Comparison of ENCODE assay signal across 10 cellular contexts in genomic region chr6:148513145-148514071, GRCh38.
DNase-seq lines count a peak whose midpoint lies in the region; ATAC-seq and TF ChIP-seq lines count a peak whose summit lies in the region.
"Had no signal": no experiment of that assay in that cellular context is flagged by ENCODE, and none has a peak within 500 bp of the region (broad histone marks: within the 10 kb centered on the region; RNA-seq: fewer than 3 reads in every experiment).

No MANE protein-coding gene starts in this region.

- ATAC-seq in heart left ventricle (peak; percentile 49 to 86 (median 70)), GM21619 (IDR thresholded peaks at IDR 0.05; ENCODE audit: unreplicated experiment) (no peak)

- CTCF ChIA-PET in AG04450 (lab: Charles Lee) = interaction anchor here (0.6 kb wide), 1 partner anchor 51 kb away, joined by 3 read pairs; no protein-coding TSS in a partner anchor

- TF ChIP-seq CTCF in AG04450 (IDR thresholded peaks at IDR 0.05; ENCODE audit: low read depth, low read length) (no peak), heart left ventricle (IDR thresholded peaks at IDR 0.05) (no peak), parathyroid adenoma (IDR thresholded peaks at IDR 0.05) (no peak)

- H3K4me1 ChIP-seq in adipocyte (ENCODE audit: control insufficient read depth, insufficient read depth, low read length) (peaks cover 39% of the 10 kb centered on the region), heart left ventricle (peaks cover 0 to 75% (median 24%) of the 10 kb centered on the region in 12 donors), parathyroid adenoma (peaks cover 9% of the 10 kb centered on the region)

- no peak overlapping the region for H3K4me3 ChIP-seq in AG04450 (ENCODE audit: low read depth, low read length)
- H3K4me3 ChIP-seq in adipocyte (ENCODE audit: low read length) = peak overlapping the region; percentile 80
- peak overlapping the region in 10 of 12 donors; percentile 2 to 40 (median 26) for H3K4me3 ChIP-seq in heart left ventricle
- H3K4me3 ChIP-seq in parathyroid adenoma (ENCODE audit: low read depth, low read length) = no peak overlapping the region

- 68 to 73% (median 71%) methylated on average over 14 of the region's 14 CpGs for WGBS in heart left ventricle, 4 donors

- POLR2A ChIA-PET in AG04450 (lab: Yijun Ruan, JAX) = interaction anchor here (0.8 to 1.5 kb wide), 3 partner anchors 11 to 99 kb away, joined by 3 to 6 read pairs (median 6); no protein-coding TSS in a partner anchor

- peak in 1 of 2 donors; percentile 42 for TF ChIP-seq POLR2A in heart left ventricle (IDR thresholded peaks at IDR 0.05)

- H3K9ac ChIP-seq in adipocyte (ENCODE audit: low read length) (peak overlapping the region; percentile 84), parathyroid adenoma (no peak overlapping the region)

- H2AFZ ChIP-seq in parathyroid adenoma = no peak overlapping the region

- H3K27me3 ChIP-seq in AG04450 (ENCODE audit: control insufficient read depth, insufficient read depth, low read length) (no peaks in the 10 kb centered on the region), adipocyte (replicated peaks; ENCODE audit: control insufficient read depth, insufficient read depth, low read length) (no peaks in the 10 kb centered on the region), heart left ventricle (no peaks in the 10 kb centered on the region), parathyroid adenoma (ENCODE audit: control insufficient read depth, insufficient read depth, low read length) (no peaks in the 10 kb centered on the region)

- H3K27ac ChIP-seq in AG04450 (ENCODE audit: low read depth, low read length) = peak overlapping the region; percentile 85
- peak overlapping the region; percentile 73 to 89 (median 82) for H3K27ac ChIP-seq in heart left ventricle
- H3K27ac ChIP-seq in parathyroid adenoma = peak overlapping the region; percentile 17

- H3K4me2 ChIP-seq in parathyroid adenoma (ENCODE audit: low read length) = no peak overlapping the region

- H3K9me3 ChIP-seq in AG04450 (ENCODE audit: control insufficient read depth, insufficient read depth, low read length) = peaks cover 2% of the 10 kb centered on the region; the same call in 1 of the 2 replicates
- no peaks in the 10 kb centered on the region for H3K9me3 ChIP-seq in adipocyte (ENCODE audit: control insufficient read depth, low read length)
- no peaks in the 10 kb centered on the region for H3K9me3 ChIP-seq in heart left ventricle
- H3K9me3 ChIP-seq in parathyroid adenoma (ENCODE audit: control insufficient read depth, low read length) = no peaks in the 10 kb centered on the region

- intact Hi-C loops in heart left ventricle (cut with DNase I) = loop anchor here in 1 of 10 donors (5.0 kb wide), 1 partner anchor 41 kb away; no protein-coding TSS in a partner anchor

- H3K36me3 ChIP-seq in adipocyte (ENCODE audit: control insufficient read depth, insufficient read depth, low read length, severe bottlenecking) (peaks cover 37% of the 10 kb centered on the region), heart left ventricle (peaks cover 0 to 38% (median 17%) of the 10 kb centered on the region in 9 donors), parathyroid adenoma (ENCODE audit: control insufficient read depth, insufficient read depth, low read length) (no peaks in the 10 kb centered on the region)

- DNase-seq in AG04450 (ENCODE audit: low read depth, low spot score) (no peak), adipocyte (ENCODE audit: low read depth) (peak; percentile 75), heart left ventricle (peak; percentile 59 to 72 (median 65)), NCI-H526 (lab: John Stamatoyannopoulos, UW) (no peak), D341Med (ENCODE audit: low spot score) (no peak)
- DNase-seq in stimulated activated CD4-positive, alpha-beta T cell treated with anti-CD3 and anti-CD28 coated beads, Interleukin-12 subunit alpha, Interleukin-12 subunit beta, amount 100 ng/mL, for 4 hours = no peak
- DNase-seq: activated naive CD4-positive, alpha-beta T cell treated with anti-CD3 and anti-CD28 coated beads for 36 hours; NCI-H524 treated with DMSO at 0.1 percent for 48 hours had no signal

- H3K79me2 ChIP-seq in parathyroid adenoma = no peaks in the 10 kb centered on the region

Comparison
In these comparisons a context has a peak if more than half of its experiments do, and no peak if none do; other contexts are left out.
1. DNase-seq: peak in adipocyte (single experiment) and heart left ventricle (5 of 5); none in AG04450 (single experiment), NCI-H526 (0 of 2), D341Med (single experiment) and stimulated activated CD4-positive, alpha-beta T cell treated with anti-CD3 and anti-CD28 coated beads, Interleukin-12 subunit alpha, Interleukin-12 subunit beta, amount 100 ng/mL, for 4 hours (single experiment).
2. H3K27ac ChIP-seq: peak in every context shown above with its lines; median percentile 85 in AG04450; 82 in heart left ventricle; 17 in parathyroid adenoma.
3. H3K4me3 ChIP-seq: peak in adipocyte (single experiment) and heart left ventricle (10 of 12); none in AG04450 (single experiment) and parathyroid adenoma (single experiment).